In the genomic region with DNA sequence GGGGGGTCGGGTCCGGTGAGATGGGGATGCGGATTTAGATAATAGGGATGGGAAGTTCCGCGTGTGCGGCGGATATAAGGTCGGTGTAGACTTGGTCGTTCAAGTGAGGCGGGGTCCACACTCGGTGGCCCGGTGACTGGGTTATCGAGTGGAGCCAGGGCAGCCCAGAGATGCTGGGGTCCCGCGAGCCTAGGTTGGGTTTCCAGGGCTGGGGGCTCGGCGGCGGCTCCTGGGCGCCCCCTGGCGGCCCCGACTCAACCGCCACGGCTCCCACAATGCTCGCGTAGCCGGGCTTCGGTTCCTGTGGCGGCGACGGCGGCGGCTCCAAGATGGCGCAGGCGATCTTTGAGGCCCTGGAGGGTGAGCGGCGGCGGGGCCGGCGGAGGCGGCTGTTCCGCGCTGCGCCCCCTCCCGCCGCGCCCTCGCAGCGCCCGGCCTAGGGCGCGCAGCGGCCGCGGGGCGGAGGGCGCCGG, we compare ENCODE assay signal across 1 cellular context.
TF ChIP-seq lines count a peak whose summit lies in the region.

ZNF341 (plus strand) TSS at position 304 of the 473 bp plus-strand sequence; CDS start at position 330, 26 bp downstream.

TF ChIP-seq in K562, 482 proteins besides CTCF, POLR2A, EP300 and RAD21 (continued from another document and continues in another):
- 0 out of 2 replicates have a peak, but pooled peaks have one; percentile 7 for TF ChIP-seq ZNF134 (CRISPR knock-in tag; conservative IDR thresholded peaks at IDR 0.05)
- no peak for TF ChIP-seq COPS2 (conservative IDR thresholded peaks at IDR 0.05)
- TF ChIP-seq CBX5 (IDR thresholded peaks at IDR 0.05; ENCODE audit: borderline replicate concordance, low read depth) = no peak
- TF ChIP-seq PHB2 (IDR thresholded peaks at IDR 0.05; ENCODE audit: low read depth) = no peak
- TF ChIP-seq ZMIZ1 (IDR thresholded peaks at IDR 0.05; ENCODE audit: low read depth in 2 of 2, low read length in 2 of 2) = no peak
- no peak for TF ChIP-seq IRF1 (CRISPR knock-in tag; IDR thresholded peaks at IDR 0.05; ENCODE audit: borderline replicate concordance)
- 0 out of 4 replicates have a peak, but pooled peaks of 1 of the 2 experiments have one; percentile 30 for TF ChIP-seq HDAC1 (IDR thresholded peaks at IDR 0.05)
- TF ChIP-seq ARHGAP35 (IDR thresholded peaks at IDR 0.05; ENCODE audit: partially characterized antibody) = no peak
- TF ChIP-seq, protein P1, sequence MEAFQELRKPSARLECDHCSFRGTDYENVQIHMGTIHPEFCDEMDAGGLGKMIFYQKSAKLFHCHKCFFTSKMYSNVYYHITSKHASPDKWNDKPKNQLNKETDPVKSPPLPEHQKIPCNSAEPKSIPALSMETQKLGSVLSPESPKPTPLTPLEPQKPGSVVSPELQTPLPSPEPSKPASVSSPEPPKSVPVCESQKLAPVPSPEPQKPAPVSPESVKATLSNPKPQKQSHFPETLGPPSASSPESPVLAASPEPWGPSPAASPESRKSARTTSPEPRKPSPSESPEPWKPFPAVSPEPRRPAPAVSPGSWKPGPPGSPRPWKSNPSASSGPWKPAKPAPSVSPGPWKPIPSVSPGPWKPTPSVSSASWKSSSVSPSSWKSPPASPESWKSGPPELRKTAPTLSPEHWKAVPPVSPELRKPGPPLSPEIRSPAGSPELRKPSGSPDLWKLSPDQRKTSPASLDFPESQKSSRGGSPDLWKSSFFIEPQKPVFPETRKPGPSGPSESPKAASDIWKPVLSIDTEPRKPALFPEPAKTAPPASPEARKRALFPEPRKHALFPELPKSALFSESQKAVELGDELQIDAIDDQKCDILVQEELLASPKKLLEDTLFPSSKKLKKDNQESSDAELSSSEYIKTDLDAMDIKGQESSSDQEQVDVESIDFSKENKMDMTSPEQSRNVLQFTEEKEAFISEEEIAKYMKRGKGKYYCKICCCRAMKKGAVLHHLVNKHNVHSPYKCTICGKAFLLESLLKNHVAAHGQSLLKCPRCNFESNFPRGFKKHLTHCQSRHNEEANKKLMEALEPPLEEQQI (IDR thresholded peaks at IDR 0.05) = 0 out of 2 replicates have a peak, but pooled peaks have one; percentile 32
- TF ChIP-seq NCOA4 (IDR thresholded peaks at IDR 0.05; ENCODE audit: partially characterized antibody) = no peak
- TF ChIP-seq MCM5 (IDR thresholded peaks at IDR 0.05; ENCODE audit: low read depth) = no peak
- no peak for TF ChIP-seq MAFK (IDR thresholded peaks at IDR 0.05; ENCODE audit: low read length)
- TF ChIP-seq MGA (IDR thresholded peaks at IDR 0.05) = no peak
- TF ChIP-seq TARDBP (IDR thresholded peaks at IDR 0.05) = no peak
- no peak for TF ChIP-seq ARID3A (IDR thresholded peaks at IDR 0.05; ENCODE audit: borderline replicate concordance, low read depth, low read length)
- TF ChIP-seq GABPB1 (CRISPR knock-in tag; IDR thresholded peaks at IDR 0.05) = peak; percentile 62; the same call in 1 of the 2 replicates
- TF ChIP-seq, protein P2, sequence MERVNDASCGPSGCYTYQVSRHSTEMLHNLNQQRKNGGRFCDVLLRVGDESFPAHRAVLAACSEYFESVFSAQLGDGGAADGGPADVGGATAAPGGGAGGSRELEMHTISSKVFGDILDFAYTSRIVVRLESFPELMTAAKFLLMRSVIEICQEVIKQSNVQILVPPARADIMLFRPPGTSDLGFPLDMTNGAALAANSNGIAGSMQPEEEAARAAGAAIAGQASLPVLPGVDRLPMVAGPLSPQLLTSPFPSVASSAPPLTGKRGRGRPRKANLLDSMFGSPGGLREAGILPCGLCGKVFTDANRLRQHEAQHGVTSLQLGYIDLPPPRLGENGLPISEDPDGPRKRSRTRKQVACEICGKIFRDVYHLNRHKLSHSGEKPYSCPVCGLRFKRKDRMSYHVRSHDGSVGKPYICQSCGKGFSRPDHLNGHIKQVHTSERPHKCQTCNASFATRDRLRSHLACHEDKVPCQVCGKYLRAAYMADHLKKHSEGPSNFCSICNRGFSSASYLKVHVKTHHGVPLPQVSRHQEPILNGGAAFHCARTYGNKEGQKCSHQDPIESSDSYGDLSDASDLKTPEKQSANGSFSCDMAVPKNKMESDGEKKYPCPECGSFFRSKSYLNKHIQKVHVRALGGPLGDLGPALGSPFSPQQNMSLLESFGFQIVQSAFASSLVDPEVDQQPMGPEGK (CRISPR knock-in tag; IDR thresholded peaks at IDR 0.05; ENCODE audit: borderline replicate concordance) = no peak
- TF ChIP-seq ARID4B (CRISPR knock-in tag; IDR thresholded peaks at IDR 0.05) = no peak
- TF ChIP-seq RB1 (IDR thresholded peaks at IDR 0.05; ENCODE audit: low read depth) = peak; percentile 99
- peak; percentile 16; the same call in 1 of the 2 replicates for TF ChIP-seq BHLHE40 (IDR thresholded peaks at IDR 0.05; ENCODE audit: low read length)
